19 cellular contexts compared by ENCODE assay signal in genomic region chr13:35378939-35379338, GRCh38.
"Had no signal": no experiment of that assay in that cellular context is flagged by ENCODE, and none has a peak within 500 bp of the region (broad histone marks: within the 10 kb centered on the region; RNA-seq: fewer than 3 reads in every experiment).

No MANE protein-coding gene starts in this region.

- H3K27ac ChIP-seq: neutrophil had no signal

- H3K36me3 ChIP-seq: neutrophil had no signal

- ATAC-seq: activated T-cell treated with anti-CD3 and anti-CD28 coated beads, Interleukin-2, amount 50 U/mL, for 4 hours; natural killer cell; WTC11 had no signal

- H3K27me3 ChIP-seq: neutrophil had no signal

- FAIRE-seq: frontal cortex, small intestine, TTC549 had no signal

- DNase-seq: activated CD4-positive, alpha-beta memory T cell treated with anti-CD3 and anti-CD28 coated beads, Interleukin-2, amount 10 ng/mL, durations not matched to agents 7 days and 5 days; activated CD4-positive, alpha-beta T cell treated with anti-CD3 and anti-CD28 coated beads for 4 hours; activated effector memory CD4-positive, alpha-beta T cell treated with Interleukin-2 at 50 U/mL for 16 hours; activated T-cell treated with anti-CD3 and anti-CD28 coated beads, Interleukin-2, amount 50 U/mL, for 4 hours; amniotic stem cell; erythroblast; head of caudate nucleus; immature natural killer cell; mesendoderm; natural killer cell; small intestine; stimulated activated CD4-positive, alpha-beta T cell treated with anti-CD3 and anti-CD28 coated beads, Interleukin-4, amount 100 ng/mL, for 24 hours; stimulated activated naive CD4-positive, alpha-beta T cell treated with Interleukin-2 at 50 U/mL for 16 hours; substantia nigra; trophoblast cell had no signal

- H3K9me3 ChIP-seq: neutrophil had no signal
